Comparison of ENCODE assay signal across 24 cellular contexts in the genomic region with DNA sequence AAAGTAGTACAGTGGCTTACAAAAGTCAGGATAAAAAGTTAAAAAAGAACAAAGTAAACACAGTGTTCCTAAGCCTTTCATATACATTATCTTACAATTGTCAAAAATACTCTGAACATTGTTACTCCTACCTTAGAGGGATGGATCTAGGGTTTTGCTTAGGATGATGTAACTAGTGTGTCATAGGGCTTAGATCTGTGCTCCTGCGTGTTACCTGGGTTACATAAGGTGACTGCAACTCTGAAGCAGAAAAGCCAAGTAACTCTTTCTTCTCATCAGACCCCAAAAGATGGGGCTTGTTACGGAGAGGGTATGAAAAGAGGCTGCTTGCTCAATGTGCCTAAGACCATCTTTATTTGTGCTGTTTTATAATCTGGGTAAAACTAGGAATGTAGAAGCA. TPM values are rescaled to one million over a fixed set of nuclear protein-coding genes. Genes with fewer than 3 reads are reported as not detected.
DNase-seq lines count a peak whose midpoint lies in the region; ATAC-seq, FAIRE-seq and TF ChIP-seq lines count a peak whose summit lies in the region.
"Had no signal": no experiment of that assay in that cellular context is flagged by ENCODE, and none has a peak within 500 bp of the region (broad histone marks: within the 10 kb centered on the region; RNA-seq: fewer than 3 reads in every experiment).

No MANE protein-coding gene starts in this region.

- H3K9me3 Mint-ChIP-seq in activated naive CD4-positive, alpha-beta T cell treated with anti-CD3 and anti-CD28 coated beads for 36 hours, result no peaks in the 10 kb centered on the region

- no peak for TF ChIP-seq POLR2A in spleen (IDR thresholded peaks at IDR 0.05)

- intact Hi-C loops in activated naive CD4-positive, alpha-beta T cell treated with anti-CD3 and anti-CD28 coated beads for 36 hours (cut with micrococcal nuclease), result no loop called here
- intact Hi-C loops in spleen (cut with DNase I; ENCODE audit: low total_unique reads), result no loop called here

- H3K9me3 ChIP-seq in spleen, result no peaks in the 10 kb centered on the region
- H3K9me3 ChIP-seq: heart left ventricle, mucosa of descending colon, thoracic aorta had no signal

- WGBS in spleen, 5 donors, result 74 to 91% (median 78%) methylated on average over 2 of the region's 2 CpGs

- H3K27me3 Mint-ChIP-seq in activated naive CD4-positive, alpha-beta T cell treated with anti-CD3 and anti-CD28 coated beads for 36 hours (ENCODE audit: low read depth), result no peaks in the 10 kb centered on the region

- peaks cover 6% of the 10 kb centered on the region for H3K36me3 Mint-ChIP-seq in activated naive CD4-positive, alpha-beta T cell treated with anti-CD3 and anti-CD28 coated beads for 36 hours (ENCODE audit: low read depth)
- H3K36me3 Mint-ChIP-seq: immature natural killer cell had no signal

- TF ChIP-seq CTCF in HL-60 (IDR thresholded peaks at IDR 0.05; ENCODE audit: insufficient read depth, low read length) (no peak), bronchial epithelial cell (IDR thresholded peaks at IDR 0.05; ENCODE audit: insufficient read depth, low read length, severe bottlenecking) (no peak), spleen (IDR thresholded peaks at IDR 0.05 in 8 of 11, conservative IDR thresholded peaks at IDR 0.05 in 3 of 11) (no peak)

- no peaks in the 10 kb centered on the region for H3K27me3 ChIP-seq in HL-60 (ENCODE audit: insufficient read depth, poor library complexity, severe bottlenecking)
- no peaks in the 10 kb centered on the region for H3K27me3 ChIP-seq in bronchial epithelial cell (ENCODE audit: control insufficient read depth, insufficient read depth, low read length)
- no peaks in the 10 kb centered on the region for H3K27me3 ChIP-seq in spleen (replicated peaks in 1 of 7)
- H3K27me3 ChIP-seq: heart left ventricle had no signal

- peak overlapping the region; percentile 45 for H3K27ac ChIP-seq in HL-60 (replicated peaks)
- H3K27ac ChIP-seq in spleen, result peak overlapping the region in 7 of 8 donors; percentile 18 to 93 (median 72)
- H3K27ac ChIP-seq: thoracic aorta, VCaP had no signal

- no peak for DNase-seq in activated naive CD4-positive, alpha-beta T cell treated with anti-CD3 and anti-CD28 coated beads for 36 hours
- no peak for DNase-seq in activated naive CD4-positive, alpha-beta T cell (lab: John Stamatoyannopoulos, UW)
- DNase-seq in HL-60 (ENCODE audit: low read depth in 1 of 2, low spot score in 1 of 2) (no peak), bronchial epithelial cell (ENCODE audit: low read depth) (peak; percentile 52), spleen (no peak), NCI-H1417 (lab: John Stamatoyannopoulos, UW) (no peak)
- DNase-seq: activated effector memory CD4-positive, alpha-beta T cell treated with Interleukin-2 at 50 U/mL for 16 hours; DMS79 treated with DMSO at 0.1 percent for 48 hours; endodermal cell; heart left ventricle; immature natural killer cell; KG1; left ventricle myocardium superior; mucosa of descending colon; NCI-H1048; NCI-H2107; NCI-H524 treated with DMSO at 0.1 percent for 48 hours; nucleus accumbens; SHP77 treated with DMSO at 0.1 percent for 48 hours; T-helper 2 cell had no signal

- ATAC-seq in HG03565 (IDR thresholded peaks at IDR 0.05; ENCODE audit: unreplicated experiment), result no peak
- no peak for ATAC-seq in GM21737 (IDR thresholded peaks at IDR 0.05; ENCODE audit: unreplicated experiment)
- ATAC-seq: heart left ventricle, left ventricle myocardium superior, mucosa of descending colon had no signal

- CTCF ChIA-PET in activated naive CD4-positive, alpha-beta T cell treated with anti-CD3 and anti-CD28 coated beads for 36 hours (lab: Charles Lee), result interaction anchor here (1.4 to 1.9 kb wide), 2 partner anchors 19 to 70 kb away, joined by 3 to 5 read pairs; no protein-coding TSS in a partner anchor

- no peak overlapping the region for H3K4me3 ChIP-seq in HL-60 (replicated peaks; ENCODE audit: insufficient read depth, low read length)
- H3K4me3 ChIP-seq in bronchial epithelial cell (ENCODE audit: low read depth, low read length), result no peak overlapping the region
- H3K4me3 ChIP-seq in spleen, result peak overlapping the region in 1 of 8 donors; percentile 14
- H3K4me3 ChIP-seq: heart left ventricle, mucosa of descending colon, thoracic aorta had no signal

- H3K36me3 ChIP-seq in bronchial epithelial cell (ENCODE audit: control insufficient read depth, insufficient read depth, low read length) (no peaks in the 10 kb centered on the region), spleen (peaks cover 0 to 79% (median 0%) of the 10 kb centered on the region in 6 donors)
- H3K36me3 ChIP-seq: thoracic aorta had no signal

- peak overlapping the region; percentile 66 for H3K27ac Mint-ChIP-seq in activated naive CD4-positive, alpha-beta T cell treated with anti-CD3 and anti-CD28 coated beads for 36 hours
- H3K27ac Mint-ChIP-seq: endodermal cell had no signal

- FAIRE-seq in bronchial epithelial cell (lab: Jason Lieb, UNC), result peak; percentile 73

- peaks cover 83% of the 10 kb centered on the region for H3K4me1 Mint-ChIP-seq in activated naive CD4-positive, alpha-beta T cell treated with anti-CD3 and anti-CD28 coated beads for 36 hours (ENCODE audit: low read depth)

- no peak overlapping the region for H3K4me3 Mint-ChIP-seq in activated naive CD4-positive, alpha-beta T cell treated with anti-CD3 and anti-CD28 coated beads for 36 hours
- H3K4me3 Mint-ChIP-seq: endodermal cell had no signal

- peaks cover 12 to 91% (median 35%) of the 10 kb centered on the region in 6 donors for H3K4me1 ChIP-seq in spleen

RNA-seq across cellular contexts. Expression of a gene that starts 41.9 kb away (rescaled TPM):
- total RNA-seq in activated naive CD4-positive, alpha-beta T cell treated with anti-CD3 and anti-CD28 coated beads for 36 hours, result 100 to 1,000 TPM; 141 to 143 TPM
- total RNA-seq in bronchial epithelial cell (44.2 and 51.6 TPM in 2 replicates), spleen (100 to 1,000 TPM; 171 to 248 (median 196) TPM)
- 10 to 100 TPM; 48.7 to 56.3 (median 51.9) TPM for polyA plus RNA-seq in spleen
